In genomic region chr15:65246939-65247338, GRCh38 we compare ENCODE assay signal across 26 cellular contexts. TPM values are rescaled to one million over a fixed set of nuclear protein-coding genes. Genes with fewer than 3 reads are reported as not detected.
"Had no signal": no experiment of that assay in that cellular context is flagged by ENCODE, and none has a peak within 500 bp of the region (broad histone marks: within the 10 kb centered on the region; RNA-seq: fewer than 3 reads in every experiment).

No MANE protein-coding gene starts in this region.

- H3K27me3 Mint-ChIP-seq: activated CD8-positive, alpha-beta T cell treated with anti-CD3 and anti-CD28 coated beads for 36 hours; activated naive CD4-positive, alpha-beta T cell treated with anti-CD3 and anti-CD28 coated beads, Interleukin-2, amount 50 U/mL, for 24 hours had no signal

- H3K9me3 Mint-ChIP-seq: activated CD8-positive, alpha-beta T cell treated with anti-CD3 and anti-CD28 coated beads for 36 hours; activated naive CD4-positive, alpha-beta T cell treated with anti-CD3 and anti-CD28 coated beads, Interleukin-2, amount 50 U/mL, for 24 hours; activated T-cell treated with anti-CD3 and anti-CD28 coated beads, Interleukin-2, amount 50 U/mL, for 72 hours had no signal

- H3K27me3 ChIP-seq: Peyer's patch had no signal

- H3K4me3 Mint-ChIP-seq: activated CD8-positive, alpha-beta T cell treated with anti-CD3 and anti-CD28 coated beads for 36 hours; activated naive CD4-positive, alpha-beta T cell treated with anti-CD3 and anti-CD28 coated beads, Interleukin-2, amount 50 U/mL, for 24 hours; activated T-cell treated with anti-CD3 and anti-CD28 coated beads, Interleukin-2, amount 50 U/mL, for 72 hours had no signal

- H3K4me3 ChIP-seq: Peyer's patch had no signal

- H3K36me3 ChIP-seq: Peyer's patch had no signal

- DNase-seq: activated CD4-positive, alpha-beta T cell treated with anti-CD3 and anti-CD28 coated beads for 4 hours; activated CD8-positive, alpha-beta memory T cell treated with anti-CD3 and anti-CD28 coated beads, Interleukin-2, amount 50 U/mL, for 4 hours; activated CD8-positive, alpha-beta T cell treated with anti-CD3 and anti-CD28 coated beads for 36 hours; activated effector memory CD4-positive, alpha-beta T cell treated with Interleukin-2 at 50 U/mL for 16 hours; activated naive CD4-positive, alpha-beta T cell; activated T-cell treated with anti-CD3 and anti-CD28 coated beads, Interleukin-2, amount 50 U/mL, for 72 hours; Karpas-422; MM.1S; NCI-H1105; NCI-H1436; NCI-H1694 treated with DMSO at 0.1 percent for 48 hours; NCI-H2029 treated with DMSO at 0.1 percent for 48 hours; NCI-H510A treated with DMSO at 0.1 percent for 48 hours; NCI-H69; NK-92 treated with Interleukin-12 subunit alpha and Interleukin-12 subunit beta, amount 100 ng/mL, for 24 hours; Peyer's patch; SHP77; T-helper 2 cell; T1000 had no signal

- H3K27ac ChIP-seq: RWPE1, VCaP had no signal

- H3K27ac Mint-ChIP-seq: activated T-cell treated with anti-CD3 and anti-CD28 coated beads, Interleukin-2, amount 50 U/mL, for 72 hours had no signal

- H3K9me3 ChIP-seq: Peyer's patch had no signal

- ATAC-seq: activated CD4-positive, CD25-positive, alpha-beta regulatory T cell treated with anti-CD3 and anti-CD28 coated beads, Interleukin-2, amount 50 U/mL, for 24 hours; activated CD8-positive, alpha-beta T cell treated with anti-CD3 and anti-CD28 coated beads for 36 hours; activated T-cell treated with anti-CD3 and anti-CD28 coated beads, Interleukin-2, amount 50 U/mL, for 72 hours had no signal

- H3K4me1 ChIP-seq: Peyer's patch had no signal

RNA-seq across cellular contexts. Expression of gene CILP, which starts 35.7 kb away (rescaled TPM):
- total RNA-seq: activated CD8-positive, alpha-beta T cell treated with anti-CD3 and anti-CD28 coated beads for 36 hours; SK-MEL-5 had no signal

RNA-seq across cellular contexts. Expression of gene RNU5A-1, which starts 48.9 kb away (rescaled TPM):
- total RNA-seq: activated CD8-positive, alpha-beta T cell treated with anti-CD3 and anti-CD28 coated beads for 36 hours; activated T-cell treated with anti-CD3 and anti-CD28 coated beads, Interleukin-2, amount 50 U/mL, for 72 hours; aorta; bronchial epithelial cell; Peyer's patch; SK-MEL-5 had no signal
- polyA plus RNA-seq: aorta had no signal

RNA-seq across cellular contexts. Expression of gene RNU5B-1, which starts 57.5 kb away (rescaled TPM):
- total RNA-seq: activated CD8-positive, alpha-beta T cell treated with anti-CD3 and anti-CD28 coated beads for 36 hours; activated T-cell treated with anti-CD3 and anti-CD28 coated beads, Interleukin-2, amount 50 U/mL, for 72 hours; bronchial epithelial cell; Peyer's patch; SK-MEL-5 had no signal
- polyA plus RNA-seq: aorta had no signal
